Comparison of ENCODE assay signal across 8 cellular contexts in genomic region chr2:128232965-128233789, GRCh38.
A peak's percentile ranks its signal among the peaks of the same experiment; 100 is the strongest.
DNase-seq lines count a peak whose midpoint lies in the region; ATAC-seq and TF ChIP-seq lines count a peak whose summit lies in the region.

No MANE protein-coding gene starts in this region.

- peak overlapping the region; percentile 74 for H3K4me3 Mint-ChIP-seq in activated CD8-positive, alpha-beta T cell treated with anti-CD3 and anti-CD28 coated beads, Interleukin-2, amount 10 ng/mL, durations not matched to agents 7 days and 5 days

- intact Hi-C loops in lower lobe of right lung (cut with DNase I) = no loop called here

- DNase-seq in GM19240 (ENCODE audit: insufficient read length, low spot score) (peak; percentile 88), NCI-H748 treated with DMSO at 0.1 percent for 48 hours (lab: John Stamatoyannopoulos, UW) (peak; percentile 46), lower lobe of right lung (peak; percentile 94)
- DNase-seq in activated CD8-positive, alpha-beta T cell treated with anti-CD3 and anti-CD28 coated beads, Interleukin-2, amount 10 ng/mL, durations not matched to agents 7 days and 5 days = peak; percentile 90
- peak; percentile 85 for DNase-seq in stimulated activated CD4-positive, alpha-beta T cell treated with anti-CD3 and anti-CD28 coated beads, Interleukin-4, amount 100 ng/mL, for 48 hours (ENCODE audit: low read depth in 2 of 2)

- TF ChIP-seq CTCF in lower lobe of right lung (IDR thresholded peaks at IDR 0.05) = peak; percentile 94

- H3K4me1 Mint-ChIP-seq in activated CD8-positive, alpha-beta T cell treated with anti-CD3 and anti-CD28 coated beads, Interleukin-2, amount 10 ng/mL, durations not matched to agents 7 days and 5 days (ENCODE audit: low read depth) = no peaks in the 10 kb centered on the region

- no peak overlapping the region for H3K27ac Mint-ChIP-seq in activated CD8-positive, alpha-beta T cell treated with anti-CD3 and anti-CD28 coated beads, Interleukin-2, amount 10 ng/mL, durations not matched to agents 7 days and 5 days

- 1% methylated on average over 84 of the region's 84 CpGs for WGBS in ectodermal cell, 2 experiments

- H4K20me1 ChIP-seq in BLaER1 = no peaks in the 10 kb centered on the region

- H3K4me1 ChIP-seq in BLaER1 (peaks cover 13% of the 10 kb centered on the region), ectodermal cell (ENCODE audit: control insufficient read depth, insufficient read depth, low read length) (no peaks in the 10 kb centered on the region), lower lobe of right lung (peaks cover 9% of the 10 kb centered on the region)

- H3K27me3 ChIP-seq in BLaER1 (peaks cover 14% of the 10 kb centered on the region), ectodermal cell (ENCODE audit: control insufficient read depth, insufficient read depth, low read length, poor library complexity, severe bottlenecking) (peaks cover 24% of the 10 kb centered on the region), lower lobe of right lung (ENCODE audit: low read depth) (peaks cover 3% of the 10 kb centered on the region)

- H3K36me3 ChIP-seq in BLaER1 (no peaks in the 10 kb centered on the region), ectodermal cell (ENCODE audit: control insufficient read depth, insufficient read depth, low read length) (no peaks in the 10 kb centered on the region), lower lobe of right lung (no peaks in the 10 kb centered on the region)

- H3K4me3 ChIP-seq in BLaER1 (peak overlapping the region; percentile 82), ectodermal cell (ENCODE audit: insufficient read depth, low read depth, low read length) (peak overlapping the region; percentile 62), lower lobe of right lung (peak overlapping the region; percentile 81)

- no peaks in the 10 kb centered on the region for H3K36me3 Mint-ChIP-seq in activated CD8-positive, alpha-beta T cell treated with anti-CD3 and anti-CD28 coated beads, Interleukin-2, amount 10 ng/mL, durations not matched to agents 7 days and 5 days (ENCODE audit: low read depth)

- POLR2A ChIA-PET in activated CD8-positive, alpha-beta T cell treated with anti-CD3 and anti-CD28 coated beads, Interleukin-2, amount 10 ng/mL, durations not matched to agents 7 days and 5 days (lab: Charles Lee) = interaction anchor here (0.6 kb wide), 1 partner anchor 84 kb away, joined by 3 read pairs; no protein-coding TSS in a partner anchor

- H3K9ac ChIP-seq in BLaER1 = peak overlapping the region; percentile 76

- CTCF ChIA-PET in activated CD8-positive, alpha-beta T cell treated with anti-CD3 and anti-CD28 coated beads, Interleukin-2, amount 10 ng/mL, durations not matched to agents 7 days and 5 days (lab: Charles Lee) = interaction anchor here (0.7 to 2.9 kb wide), 5 partner anchors 11 to 179 kb away, joined by 3 to 11 read pairs (median 4); no protein-coding TSS in a partner anchor

- H3K9me3 ChIP-seq in BLaER1 (no peaks in the 10 kb centered on the region), ectodermal cell (ENCODE audit: control insufficient read depth, low read length) (no peaks in the 10 kb centered on the region), lower lobe of right lung (no peaks in the 10 kb centered on the region)

- ATAC-seq in HG03439 (IDR thresholded peaks at IDR 0.05; ENCODE audit: unreplicated experiment) (peak; percentile 97), lower lobe of right lung (peak; percentile 98 to 99)
- peak; percentile 98 for ATAC-seq in activated CD8-positive, alpha-beta T cell treated with anti-CD3 and anti-CD28 coated beads, Interleukin-2, amount 10 ng/mL, durations not matched to agents 7 days and 5 days

- peak overlapping the region; percentile 57 for H3K27ac ChIP-seq in BLaER1
- no peak overlapping the region for H3K27ac ChIP-seq in ectodermal cell (ENCODE audit: insufficient read depth, low read depth, low read length, poor library complexity, severe bottlenecking)
- H3K27ac ChIP-seq in lower lobe of right lung = peak overlapping the region; percentile 62

- H3K4me2 ChIP-seq in BLaER1 = peak overlapping the region; percentile 98

- peaks cover 6% of the 10 kb centered on the region for H3K27me3 Mint-ChIP-seq in activated CD8-positive, alpha-beta T cell treated with anti-CD3 and anti-CD28 coated beads, Interleukin-2, amount 10 ng/mL, durations not matched to agents 7 days and 5 days (ENCODE audit: low read depth)

- no peaks in the 10 kb centered on the region for H3K9me3 Mint-ChIP-seq in activated CD8-positive, alpha-beta T cell treated with anti-CD3 and anti-CD28 coated beads, Interleukin-2, amount 10 ng/mL, durations not matched to agents 7 days and 5 days (ENCODE audit: insufficient read depth)
